Comparison of ENCODE assay signal across 19 cellular contexts in the genomic region with DNA sequence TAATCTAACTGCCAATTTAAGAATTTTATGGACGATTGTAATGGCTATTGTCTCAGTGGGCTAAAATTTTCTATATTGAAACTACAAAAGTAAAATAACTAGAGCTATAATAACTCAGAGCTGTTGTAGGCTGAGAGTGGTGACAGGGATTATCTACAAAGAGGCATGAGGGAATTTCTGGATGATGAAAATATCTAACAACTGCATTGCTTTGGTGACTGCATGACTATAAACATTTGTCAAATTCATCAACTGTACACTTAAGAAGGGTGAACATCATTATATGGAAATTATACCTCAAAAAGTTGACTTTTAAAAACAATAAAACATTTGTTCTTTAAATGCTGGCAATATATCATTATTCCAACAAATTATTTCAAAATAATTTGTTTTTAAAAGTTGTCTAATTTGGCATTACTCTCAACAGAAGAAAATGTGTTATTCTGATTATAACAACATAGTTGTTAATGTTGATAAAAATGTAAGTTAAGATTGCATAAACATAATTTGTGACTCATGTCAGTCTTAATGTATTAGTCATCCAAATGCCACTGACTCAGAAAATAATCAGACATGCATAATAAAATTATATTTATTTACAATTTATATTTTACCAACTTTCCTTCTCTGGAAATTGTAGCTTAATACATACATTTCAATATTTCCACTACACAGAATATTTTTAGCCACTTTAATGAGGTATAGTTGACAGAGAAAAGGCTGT.
DNase-seq lines count a peak whose midpoint lies in the region; ATAC-seq, FAIRE-seq and TF ChIP-seq lines count a peak whose summit lies in the region.
"Had no signal": no experiment of that assay in that cellular context is flagged by ENCODE, and none has a peak within 500 bp of the region (broad histone marks: within the 10 kb centered on the region; RNA-seq: fewer than 3 reads in every experiment).

No MANE protein-coding gene starts in this region.

- H3K27ac ChIP-seq in GM23248 = no peak overlapping the region
- H3K27ac ChIP-seq in Panc1 (ENCODE audit: low read length) = no peak overlapping the region
- no peak overlapping the region for H3K27ac ChIP-seq in OCI-LY7 (ENCODE audit: low read depth, low read length, poor library complexity, severe bottlenecking)
- H3K27ac ChIP-seq: hepatocyte, tibial nerve had no signal

- H3K79me2 ChIP-seq in GM23248 (ENCODE audit: insufficient read depth) (no peaks in the 10 kb centered on the region), OCI-LY7 (ENCODE audit: insufficient read depth, low read depth, low read length) (no peaks in the 10 kb centered on the region)
- H3K79me2 ChIP-seq: hepatocyte had no signal

- no peaks in the 10 kb centered on the region for H3K9me2 ChIP-seq in GM23248 (ENCODE audit: insufficient read depth)
- H3K9me2 ChIP-seq in OCI-LY7 (ENCODE audit: insufficient read depth, low read length) = no peaks in the 10 kb centered on the region

- intact Hi-C loops in Panc1 (cut with micrococcal nuclease; ENCODE audit: unreplicated experiment) = no loop called here
- intact Hi-C loops in OCI-LY7 (cut with micrococcal nuclease; ENCODE audit: unreplicated experiment) = no loop called here

- POLR2A ChIA-PET in Panc1 (lab: Charles Lee) (no interaction called here), OCI-LY7 (lab: Charles Lee) (no interaction called here)

- H3K36me3 ChIP-seq in GM23248 (ENCODE audit: low read depth) (no peaks in the 10 kb centered on the region), Panc1 (ENCODE audit: control insufficient read depth, insufficient read depth, low read length) (no peaks in the 10 kb centered on the region), bronchial epithelial cell (ENCODE audit: control insufficient read depth, insufficient read depth, low read length) (no peaks in the 10 kb centered on the region), OCI-LY7 (ENCODE audit: insufficient read depth, low read length) (no peaks in the 10 kb centered on the region)
- H3K36me3 ChIP-seq: tibial nerve had no signal

- no peaks in the 10 kb centered on the region for H3F3A ChIP-seq in GM23248 (ENCODE audit: insufficient read depth)

- no peak overlapping the region for H3K4me3 ChIP-seq in GM23248
- H3K4me3 ChIP-seq in Panc1 (ENCODE audit: low read depth in 2 of 2, low read length in 2 of 2) = no peak overlapping the region
- H3K4me3 ChIP-seq in bronchial epithelial cell (ENCODE audit: low read depth, low read length) = no peak overlapping the region
- no peak overlapping the region for H3K4me3 ChIP-seq in OCI-LY7 (ENCODE audit: low read depth, low read length, poor library complexity, severe bottlenecking)
- H3K4me3 ChIP-seq: hepatocyte, tibial nerve had no signal

- no peaks in the 10 kb centered on the region for H4K20me1 ChIP-seq in GM23248 (ENCODE audit: insufficient read depth)
- no peaks in the 10 kb centered on the region for H4K20me1 ChIP-seq in OCI-LY7 (ENCODE audit: insufficient read depth, low read length)

- peak; percentile 69 for ATAC-seq in Panc1
- ATAC-seq in GM21390 (IDR thresholded peaks at IDR 0.05; ENCODE audit: unreplicated experiment) = no peak
- ATAC-seq in HG03108 (IDR thresholded peaks at IDR 0.05; ENCODE audit: unreplicated experiment) = no peak
- ATAC-seq: activated CD4-positive, alpha-beta T cell treated with anti-CD3 and anti-CD28 coated beads for 36 hours; stimulated activated effector memory CD8-positive, alpha-beta T cell treated with anti-CD3 and anti-CD28 coated beads, Interleukin-12 subunit alpha, Interleukin-12 subunit beta, amount 100 ng/mL, for 72 hours had no signal

- H3K4me2 ChIP-seq in GM23248 (ENCODE audit: unreplicated experiment) (peak overlapping the region; percentile 19), OCI-LY7 (ENCODE audit: low read length) (no peak overlapping the region)
- H3K4me2 ChIP-seq: hepatocyte had no signal

- BruUV-seq in Panc1 (replicated peaks; lab: Mats Ljungman, UMichigan) (no TSS peak), OCI-LY7 (replicated peaks; lab: Mats Ljungman, UMichigan) (no TSS peak)

- CTCF ChIA-PET in Panc1 (lab: Charles Lee) (no interaction called here), OCI-LY7 (lab: Charles Lee; ENCODE audit: unreplicated experiment) (no interaction called here)

- FAIRE-seq in bronchial epithelial cell (lab: Jason Lieb, UNC) = no peak
- FAIRE-seq: H1 had no signal

- no peak overlapping the region for H3K9ac ChIP-seq in GM23248

- no peak for TF ChIP-seq CTCF in Panc1 (IDR thresholded peaks at IDR 0.05)
- TF ChIP-seq CTCF in bronchial epithelial cell (IDR thresholded peaks at IDR 0.05; ENCODE audit: insufficient read depth, low read length, severe bottlenecking) = no peak
- no peak for TF ChIP-seq CTCF in OCI-LY7 (conservative IDR thresholded peaks at IDR 0.05; ENCODE audit: low read length)

- peaks cover 31% of the 10 kb centered on the region for H3K4me1 ChIP-seq in GM23248 (ENCODE audit: insufficient read depth)
- H3K4me1 ChIP-seq in Panc1 (ENCODE audit: control insufficient read depth, insufficient read depth, low read length) = no peaks in the 10 kb centered on the region
- no peaks in the 10 kb centered on the region for H3K4me1 ChIP-seq in OCI-LY7 (ENCODE audit: insufficient read depth, low read length, poor library complexity, severe bottlenecking)
- H3K4me1 ChIP-seq: tibial nerve had no signal

- WGBS in GM23248 (ENCODE audit: low coverage in 1 of 2, low lambda C conversion rate in 2 of 2, missing lambda C conversion rate in 2 of 2), 2 experiments = 0% methylated on average over 1 of the region's 1 CpG

- H3K27me3 ChIP-seq in GM23248 (replicated peaks; ENCODE audit: insufficient read depth) = no peaks in the 10 kb centered on the region
- no peaks in the 10 kb centered on the region for H3K27me3 ChIP-seq in Panc1 (ENCODE audit: control insufficient read depth, insufficient read depth, low read length)
- H3K27me3 ChIP-seq in bronchial epithelial cell (ENCODE audit: control insufficient read depth, insufficient read depth, low read length) = no peaks in the 10 kb centered on the region
- H3K27me3 ChIP-seq: hepatocyte, tibial nerve had no signal

- in situ Hi-C loops in GM23248 (cut with MboI) = no loop called here
- in situ Hi-C loops in Panc1 (cut with HindIII; ENCODE audit: low pct_unique_long_range_greater_than_20kb, low sequenced_read_pairs) = no loop called here

- H3K9me3 ChIP-seq in GM23248 (ENCODE audit: low read depth) (no peaks in the 10 kb centered on the region), Panc1 (ENCODE audit: control insufficient read depth, insufficient read depth, low read depth, low read length) (no peaks in the 10 kb centered on the region), OCI-LY7 (ENCODE audit: low read length) (no peaks in the 10 kb centered on the region)
- H3K9me3 ChIP-seq: tibial nerve had no signal

- DNase-seq in GM23248 (peak; percentile 47), Panc1 (ENCODE audit: low read depth, low spot score) (no peak), bronchial epithelial cell (ENCODE audit: low read depth) (peak; percentile 84), kidney glomerular epithelial cell (lab: John Stamatoyannopoulos, UW) (peak; percentile 16), OCI-LY7 (ENCODE audit: low spot score) (no peak), NCI-H1436 (lab: John Stamatoyannopoulos, UW) (no peak)
- DNase-seq: activated CD4-positive, alpha-beta T cell treated with anti-CD3 and anti-CD28 coated beads for 36 hours; Calu3; kidney; NCI-H1694; NCI-H446 treated with DMSO at 0.1 percent for 48 hours; SIG-M5; T1000 had no signal

- no peak overlapping the region for H2AFZ ChIP-seq in GM23248
- H2AFZ ChIP-seq in OCI-LY7 (ENCODE audit: low read length) = no peak overlapping the region
- H2AFZ ChIP-seq: hepatocyte had no signal

Comparison
In these comparisons a context has a peak if more than half of its experiments do, and no peak if none do; other contexts are left out.
1. DNase-seq: peak in GM23248 (single experiment), bronchial epithelial cell (single experiment) and kidney glomerular epithelial cell (single experiment); none in Panc1 (single experiment), OCI-LY7 (single experiment) and NCI-H1436 (single experiment).